25 cellular contexts compared by ENCODE assay signal in genomic region chr5:125245216-125245615, GRCh38.
"Had no signal": no experiment of that assay in that cellular context is flagged by ENCODE, and none has a peak within 500 bp of the region (broad histone marks: within the 10 kb centered on the region; RNA-seq: fewer than 3 reads in every experiment).

No MANE protein-coding gene starts in this region.

- H3K9ac ChIP-seq: KMS-11 had no signal

- FAIRE-seq: RCC 7860, TTC549 had no signal

- H3K4me2 ChIP-seq: KMS-11 had no signal

- H3K27ac ChIP-seq: KMS-11 had no signal

- DNase-seq: activated CD4-positive, alpha-beta memory T cell treated with anti-CD3 and anti-CD28 coated beads, Interleukin-2, amount 10 ng/mL, durations not matched to agents 7 days and 5 days; activated CD4-positive, alpha-beta T cell treated with anti-CD3 and anti-CD28 coated beads for 36 hours; activated CD4-positive, alpha-beta T cell treated with anti-CD3 and anti-CD28 coated beads, Interleukin-2, amount 50 U/mL, for 1 hour; activated CD4-positive, CD25-positive, alpha-beta regulatory T cell; activated CD8-positive, alpha-beta memory T cell treated with anti-CD3 and anti-CD28 coated beads, Interleukin-2, amount 50 U/mL, for 4 hours; activated gamma-delta T cell treated with Interleukin-2 at 50 U/mL for 16 hours; activated naive CD4-positive, alpha-beta T cell treated with anti-CD3 and anti-CD28 coated beads, Interleukin-2, amount 10 ng/mL, durations not matched to agents 7 days and 5 days; activated naive CD8-positive, alpha-beta T cell treated with anti-CD3 and anti-CD28 coated beads for 36 hours; activated T-cell treated with anti-CD3 and anti-CD28 coated beads, Interleukin-2, amount 50 U/mL, for 72 hours; cerebellar nuclear complex; NCI-H1092 treated with DMSO at 0.1 percent for 48 hours; NCI-H1417 treated with DMSO at 0.1 percent for 48 hours; NCI-H1694 treated with DMSO at 0.1 percent for 48 hours; NCI-H2029 treated with DMSO at 0.1 percent for 48 hours; NCI-H2171; NCI-H2227 treated with DMSO at 0.1 percent for 48 hours; NCI-H446 treated with DMSO at 0.1 percent for 48 hours; NCI-H526; SHP77 treated with DMSO at 0.1 percent for 48 hours; T-cell; T-helper 2 cell; T1000 had no signal

- ATAC-seq: activated CD4-positive, alpha-beta T cell treated with anti-CD3 and anti-CD28 coated beads for 36 hours; activated T-cell treated with anti-CD3 and anti-CD28 coated beads, Interleukin-2, amount 50 U/mL, for 72 hours; T-cell had no signal
